Comparison of ENCODE assay signal across 9 cellular contexts in genomic region chr1:178031856-178032320, GRCh38.
DNase-seq lines count a peak whose midpoint lies in the region; ATAC-seq and TF ChIP-seq lines count a peak whose summit lies in the region.
"Had no signal": no experiment of that assay in that cellular context is flagged by ENCODE, and none has a peak within 500 bp of the region (broad histone marks: within the 10 kb centered on the region; RNA-seq: fewer than 3 reads in every experiment).

No MANE protein-coding gene starts in this region.

- H3K36me3 ChIP-seq in body of pancreas (replicated peaks in 1 of 2; ENCODE audit: insufficient read depth in 1 of 2, low read depth in 2 of 2) (no peaks in the 10 kb centered on the region), spleen (no peaks in the 10 kb centered on the region)
- H3K36me3 ChIP-seq: BLaER1 had no signal

- TF ChIP-seq POLR2A in body of pancreas (IDR thresholded peaks at IDR 0.05) (no peak), spleen (IDR thresholded peaks at IDR 0.05) (no peak)

- H3K4me3 ChIP-seq in HL-60 (replicated peaks; ENCODE audit: insufficient read depth, low read length) = no peak overlapping the region
- H3K4me3 ChIP-seq in body of pancreas = no peak overlapping the region
- no peak overlapping the region for H3K4me3 ChIP-seq in spleen
- H3K4me3 ChIP-seq: BLaER1 had no signal

- peak; percentile 80 for TF ChIP-seq CTCF in HL-60 (IDR thresholded peaks at IDR 0.05; ENCODE audit: insufficient read depth, low read length)
- TF ChIP-seq CTCF in body of pancreas (IDR thresholded peaks at IDR 0.05) = peak; percentile 72 to 90 (median 85)
- TF ChIP-seq CTCF in spleen (IDR thresholded peaks at IDR 0.05 in 8 of 11, conservative IDR thresholded peaks at IDR 0.05 in 3 of 11) = peak; percentile 30 to 83 (median 69)

- intact Hi-C loops in body of pancreas (cut with DNase I) = no loop called here
- intact Hi-C loops in spleen (cut with DNase I; ENCODE audit: low total_unique reads) = no loop called here

- peak; percentile 0 for DNase-seq in NCI-H2029 treated with DMSO at 0.1 percent for 48 hours (lab: John Stamatoyannopoulos, UW)
- no peak for DNase-seq in NCI-H2029 (lab: John Stamatoyannopoulos, UW)
- DNase-seq in HL-60 (ENCODE audit: low read depth in 1 of 2, low spot score in 1 of 2) = peak; percentile 53 to 70
- peak; percentile 73 for DNase-seq in NCI-H82 treated with DMSO at 0.1 percent for 48 hours (lab: John Stamatoyannopoulos, UW; ENCODE audit: unreplicated experiment)
- DNase-seq in body of pancreas = peak; percentile 93 to 98 (median 96)
- DNase-seq in iPS-NIHi7 (ENCODE audit: extremely low spot score) = peak; percentile 92
- no peak for DNase-seq in spleen

- no peaks in the 10 kb centered on the region for H3K27me3 ChIP-seq in HL-60 (ENCODE audit: insufficient read depth, poor library complexity, severe bottlenecking)
- no peaks in the 10 kb centered on the region for H3K27me3 ChIP-seq in body of pancreas
- no peaks in the 10 kb centered on the region for H3K27me3 ChIP-seq in spleen (replicated peaks in 1 of 7)
- H3K27me3 ChIP-seq: BLaER1 had no signal

- H3K9me3 ChIP-seq in body of pancreas (no peaks in the 10 kb centered on the region), spleen (no peaks in the 10 kb centered on the region)
- H3K9me3 ChIP-seq: BLaER1 had no signal

- H3K4me1 ChIP-seq in body of pancreas = peaks cover 11% of the 10 kb centered on the region
- peaks cover 0 to 31% (median 9%) of the 10 kb centered on the region in 6 donors for H3K4me1 ChIP-seq in spleen
- H3K4me1 ChIP-seq: BLaER1 had no signal

- ATAC-seq in GM21515 (IDR thresholded peaks at IDR 0.05; ENCODE audit: unreplicated experiment) = peak; percentile 88
- ATAC-seq in body of pancreas = peak; percentile 96

- H3K27ac ChIP-seq in HL-60 (replicated peaks) (no peak overlapping the region), body of pancreas (no peak overlapping the region), spleen (peak overlapping the region in 5 of 8 donors; percentile 9 to 31 (median 11))
- H3K27ac ChIP-seq: BLaER1 had no signal

Comparison
In these comparisons a context has a peak if more than half of its experiments do, and no peak if none do; other contexts are left out.
1. DNase-seq: peak in NCI-H2029 treated with DMSO at 0.1 percent for 48 hours (single experiment), HL-60 (2 of 2), NCI-H82 treated with DMSO at 0.1 percent for 48 hours (single experiment), body of pancreas (4 of 4) and iPS-NIHi7 (single experiment); none in NCI-H2029 (single experiment) and spleen (single experiment).
2. H3K27ac ChIP-seq: peak in spleen (5 of 8); none in HL-60 (single experiment) and body of pancreas (0 of 4).
3. Peak in every context shown above with its lines, with median percentiles within 50 percentile points of each other: CTCF ChIP-seq.